ENCODE assay signal across 8 cellular contexts in the genomic region with DNA sequence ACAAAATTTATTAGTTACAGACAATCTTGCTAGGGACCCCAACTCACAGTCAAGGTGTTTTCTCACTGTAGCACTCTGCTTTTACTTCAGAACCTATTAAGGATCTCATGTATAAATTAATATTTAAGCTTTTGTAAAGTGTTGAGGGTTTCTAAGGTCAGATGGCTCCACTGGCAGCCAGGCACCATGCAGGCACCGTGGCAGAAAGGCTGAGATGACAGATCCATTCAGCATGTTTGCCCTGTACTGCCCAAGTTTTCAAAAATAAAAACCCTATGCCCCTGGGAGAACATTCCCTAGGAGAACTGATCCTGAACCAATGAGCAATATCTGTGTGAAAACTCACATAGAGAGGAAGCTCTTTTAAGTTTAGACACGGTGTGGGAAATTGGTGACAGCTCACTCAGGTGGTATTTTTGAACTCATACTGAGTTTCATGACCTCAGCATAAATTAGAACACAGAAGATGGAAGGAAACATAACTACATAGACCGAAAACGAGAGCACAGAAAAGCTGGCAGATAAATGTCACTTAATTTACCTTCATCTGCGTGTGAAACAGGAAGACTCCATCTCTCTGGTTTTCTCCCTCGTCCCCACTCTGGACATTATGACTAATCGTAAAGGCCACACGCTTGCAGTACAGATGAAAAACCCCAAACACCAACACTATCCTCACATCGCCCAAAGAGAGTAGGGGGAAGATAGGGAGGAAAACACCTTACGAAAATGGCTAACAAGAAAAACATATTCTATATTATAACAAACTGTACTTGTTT.
A peak's percentile ranks its signal among the peaks of the same experiment; 100 is the strongest.
DNase-seq lines count a peak whose midpoint lies in the region; ATAC-seq and FAIRE-seq lines count a peak whose summit lies in the region.

No MANE protein-coding gene starts in this region.

- DNase-seq in activated CD4-positive, alpha-beta T cell treated with anti-CD3 and anti-CD28 coated beads for 48 hours = peak; percentile 38
- DNase-seq in activated CD4-positive, alpha-beta T cell treated with anti-CD3 and anti-CD28 coated beads, Interleukin-2, amount 50 U/mL, for 4 hours = no peak
- peak; percentile 78 for DNase-seq in T-helper 2 cell treated with Interferon-gamma antibody and Interleukin-4, amounts not matched to agents 5 μg/mL and 100 μg/mL, for 36 hours (ENCODE audit: low spot score)
- peak; percentile 10 for DNase-seq in small intestine
- DNase-seq in SIG-M5 treated with dmso at 0.1 percent for 504 hours (lab: John Stamatoyannopoulos, UW; ENCODE audit: unreplicated experiment) = no peak
- DNase-seq in NCI-H2171 (lab: John Stamatoyannopoulos, UW) = no peak
- DNase-seq in foreskin melanocyte = no peak

- FAIRE-seq in small intestine (lab: Jason Lieb, UNC) = no peak

- H3K4me1 ChIP-seq in small intestine (ENCODE audit: control insufficient read depth in 2 of 2, insufficient read depth in 1 of 2, low read depth in 1 of 2, low read length in 1 of 2) = no peaks in the 10 kb centered on the region

- H3K27me3 Mint-ChIP-seq in T-helper 2 cell treated with Interferon-gamma antibody and Interleukin-4, amounts not matched to agents 5 μg/mL and 100 μg/mL, for 36 hours (ENCODE audit: low read depth) = no peaks in the 10 kb centered on the region

- peaks cover 50% of the 10 kb centered on the region for H3K4me1 Mint-ChIP-seq in T-helper 2 cell treated with Interferon-gamma antibody and Interleukin-4, amounts not matched to agents 5 μg/mL and 100 μg/mL, for 36 hours (ENCODE audit: low read depth)

- H3K9me3 Mint-ChIP-seq in T-helper 2 cell treated with Interferon-gamma antibody and Interleukin-4, amounts not matched to agents 5 μg/mL and 100 μg/mL, for 36 hours = no peaks in the 10 kb centered on the region

- no peak overlapping the region for H3K4me3 ChIP-seq in small intestine (ENCODE audit: low read depth in 1 of 2, low read length in 2 of 2)

- H3K27ac Mint-ChIP-seq in T-helper 2 cell treated with Interferon-gamma antibody and Interleukin-4, amounts not matched to agents 5 μg/mL and 100 μg/mL, for 36 hours = peak overlapping the region; percentile 97

- peaks cover 2% of the 10 kb centered on the region for H3K36me3 Mint-ChIP-seq in T-helper 2 cell treated with Interferon-gamma antibody and Interleukin-4, amounts not matched to agents 5 μg/mL and 100 μg/mL, for 36 hours (ENCODE audit: low read depth)

- 61 to 79% (median 74%) methylated on average over 10 of the region's 10 CpGs for WGBS in small intestine, 3 donors

- no peaks in the 10 kb centered on the region for H3K27me3 ChIP-seq in small intestine (ENCODE audit: control insufficient read depth in 2 of 2, insufficient read depth in 2 of 2, low read length in 2 of 2)

- H3K4me3 Mint-ChIP-seq in T-helper 2 cell treated with Interferon-gamma antibody and Interleukin-4, amounts not matched to agents 5 μg/mL and 100 μg/mL, for 36 hours = peak overlapping the region; percentile 55

- peak; percentile 76 for ATAC-seq in HG02884 (IDR thresholded peaks at IDR 0.05; ENCODE audit: unreplicated experiment)

- peak overlapping the region; percentile 55 to 75 for H3K27ac ChIP-seq in small intestine (ENCODE audit: low read depth in 1 of 2, low read length in 1 of 2)

- H3K9me3 ChIP-seq in small intestine (ENCODE audit: control insufficient read depth, low read depth) = no peaks in the 10 kb centered on the region

- no peaks in the 10 kb centered on the region for H3K36me3 ChIP-seq in small intestine (ENCODE audit: control insufficient read depth in 2 of 2, insufficient read depth in 2 of 2, low read length in 2 of 2)

Comparison
In these comparisons a context has a peak if more than half of its experiments do, and no peak if none do; other contexts are left out.
1. DNase-seq: peak in activated CD4-positive, alpha-beta T cell treated with anti-CD3 and anti-CD28 coated beads for 48 hours (single experiment), T-helper 2 cell treated with Interferon-gamma antibody and Interleukin-4, amounts not matched to agents 5 μg/mL and 100 μg/mL, for 36 hours (single experiment) and small intestine (single experiment); none in activated CD4-positive, alpha-beta T cell treated with anti-CD3 and anti-CD28 coated beads, Interleukin-2, amount 50 U/mL, for 4 hours (0 of 2), SIG-M5 treated with dmso at 0.1 percent for 504 hours (single experiment), NCI-H2171 (single experiment) and foreskin melanocyte (single experiment).